ENCODE assay signal across 12 cellular contexts in genomic region chr11:117229931-117230285, GRCh38. TPM values are rescaled to one million over a fixed set of nuclear protein-coding genes. Genes with fewer than 3 reads are reported as not detected.
A peak's percentile ranks its signal among the peaks of the same experiment; 100 is the strongest.
DNase-seq lines count a peak whose midpoint lies in the region; ATAC-seq, FAIRE-seq and TF ChIP-seq lines count a peak whose summit lies in the region.
"Had no signal": no experiment of that assay in that cellular context is flagged by ENCODE, and none has a peak within 500 bp of the region (broad histone marks: within the 10 kb centered on the region; RNA-seq: fewer than 3 reads in every experiment).

No MANE protein-coding gene starts in this region.

- H2AFZ ChIP-seq in DND-41 (ENCODE audit: low read depth, low read length) (no peak overlapping the region), Karpas-422 (ENCODE audit: low read length) (no peak overlapping the region), astrocyte (ENCODE audit: low read depth, low read length) (no peak overlapping the region)
- H2AFZ ChIP-seq: parathyroid adenoma had no signal

- H3K36me3 Mint-ChIP-seq in astrocyte (ENCODE audit: low read depth, unreplicated experiment) (peaks cover 9% of the 10 kb centered on the region), nephron (ENCODE audit: low read depth) (peaks cover 18% of the 10 kb centered on the region)

- H3K9me2 ChIP-seq in Karpas-422 (replicated peaks; ENCODE audit: insufficient read depth, low read length): no peaks in the 10 kb centered on the region

- H3K9me3 Mint-ChIP-seq in astrocyte (ENCODE audit: unreplicated experiment) (no peaks in the 10 kb centered on the region), nephron (no peaks in the 10 kb centered on the region)

- no peak for TF ChIP-seq CTCF in DND-41 (IDR thresholded peaks at IDR 0.05; ENCODE audit: borderline replicate concordance, extremely low read depth, low read length, poor library complexity, severe bottlenecking)
- TF ChIP-seq CTCF in astrocyte (IDR thresholded peaks at IDR 0.05; ENCODE audit: insufficient read depth, low read depth, low read length): no peak
- TF ChIP-seq CTCF in nephron (IDR thresholded peaks at IDR 0.05; ENCODE audit: unreplicated experiment in 3 of 3): no peak
- no peak for TF ChIP-seq CTCF in foreskin fibroblast (IDR thresholded peaks at IDR 0.05; ENCODE audit: low read depth, low read length)

- ATAC-seq in DND-41 (ENCODE audit: insufficient read depth, low read depth) (no peak), HG02938 (IDR thresholded peaks at IDR 0.05; ENCODE audit: unreplicated experiment) (no peak)

- peaks cover 48% of the 10 kb centered on the region for H3K36me3 ChIP-seq in DND-41 (ENCODE audit: insufficient read depth, low read length)
- no peaks in the 10 kb centered on the region for H3K36me3 ChIP-seq in Karpas-422 (ENCODE audit: insufficient read depth, low read length)
- H3K36me3 ChIP-seq in astrocyte (ENCODE audit: insufficient read depth, low read length): peaks cover 26% of the 10 kb centered on the region

- H3K79me2 ChIP-seq in DND-41 (ENCODE audit: insufficient read depth, low read length): peaks cover 53% of the 10 kb centered on the region
- H3K79me2 ChIP-seq in Karpas-422 (ENCODE audit: low read length): peaks cover 41% of the 10 kb centered on the region
- H3K79me2 ChIP-seq in astrocyte (ENCODE audit: insufficient read depth, low read length): peaks cover 57% of the 10 kb centered on the region

- peak overlapping the region in 1 of 2 experiments; percentile 91; a peak in 2 of 4 replicates for H3K4me3 ChIP-seq in DND-41 (ENCODE audit: low read depth in 1 of 2, low read length in 2 of 2)
- peak overlapping the region; percentile 88 for H3K4me3 ChIP-seq in Karpas-422 (ENCODE audit: low read length)
- no peak overlapping the region for H3K4me3 ChIP-seq in astrocyte (ENCODE audit: insufficient read depth, low read depth, low read length)
- H3K4me3 ChIP-seq in foreskin fibroblast (ENCODE audit: low read depth in 1 of 2, low read length in 2 of 2): no peak overlapping the region

- H3K9ac ChIP-seq in DND-41 (ENCODE audit: low read depth, low read length) (peak overlapping the region; percentile 71), Karpas-422 (ENCODE audit: low read length) (peak overlapping the region; percentile 90), astrocyte (ENCODE audit: low read length) (peak overlapping the region; percentile 90)
- H3K9ac ChIP-seq: parathyroid adenoma had no signal

- FAIRE-seq in astrocyte (lab: Jason Lieb, UNC): no peak
- FAIRE-seq: kidney had no signal

- H3K27ac Mint-ChIP-seq in astrocyte (ENCODE audit: unreplicated experiment) (peak overlapping the region; percentile 28), nephron (peak overlapping the region in 1 of 3 experiments; percentile 70)

- H3K27ac ChIP-seq in DND-41 (ENCODE audit: low read length) (peak overlapping the region; percentile 84), Karpas-422 (ENCODE audit: low read length) (peak overlapping the region; percentile 85), astrocyte (ENCODE audit: low read depth, low read length) (no peak overlapping the region)
- H3K27ac ChIP-seq: parathyroid adenoma had no signal

- H3K4me1 Mint-ChIP-seq in astrocyte (ENCODE audit: low read depth, unreplicated experiment): peaks cover 24% of the 10 kb centered on the region
- H3K4me1 Mint-ChIP-seq in nephron: peaks cover 45% of the 10 kb centered on the region

- H3K4me1 ChIP-seq in DND-41 (ENCODE audit: insufficient read depth, low read length) (peaks cover 44% of the 10 kb centered on the region), Karpas-422 (ENCODE audit: low read length) (peaks cover 33% of the 10 kb centered on the region), astrocyte (ENCODE audit: insufficient read depth, low read length) (peaks cover 24% of the 10 kb centered on the region)
- H3K4me1 ChIP-seq: parathyroid adenoma had no signal

- H4K20me1 ChIP-seq in DND-41 (ENCODE audit: insufficient read depth, low read length) (peaks cover 19% of the 10 kb centered on the region), Karpas-422 (ENCODE audit: insufficient read depth, low read depth, low read length) (no peaks in the 10 kb centered on the region), astrocyte (ENCODE audit: insufficient read depth, low read length) (peaks cover 36% of the 10 kb centered on the region)

- no peaks in the 10 kb centered on the region for H3K9me3 ChIP-seq in DND-41 (ENCODE audit: insufficient read depth, low read length, severe bottlenecking)
- H3K9me3 ChIP-seq in Karpas-422 (ENCODE audit: low read length): no peaks in the 10 kb centered on the region
- H3K9me3 ChIP-seq in astrocyte (ENCODE audit: insufficient read depth, low read depth, low read length): no peaks in the 10 kb centered on the region

- H3K27me3 Mint-ChIP-seq in astrocyte (ENCODE audit: low read depth, unreplicated experiment) (no peaks in the 10 kb centered on the region), nephron (ENCODE audit: low read depth) (no peaks in the 10 kb centered on the region)

- peak overlapping the region; percentile 98 for H3K4me3 Mint-ChIP-seq in astrocyte (ENCODE audit: unreplicated experiment)
- H3K4me3 Mint-ChIP-seq in nephron: peak overlapping the region; percentile 93 to 99 (median 97)

- H3K4me2 ChIP-seq in DND-41 (ENCODE audit: insufficient read depth, low read length) (peak overlapping the region; percentile 83), Karpas-422 (ENCODE audit: low read depth, low read length, poor library complexity, severe bottlenecking) (peak overlapping the region; percentile 89), astrocyte (ENCODE audit: low read length) (peak overlapping the region; percentile 93)

- H3K27me3 ChIP-seq in DND-41 (ENCODE audit: insufficient read depth, low read length, poor library complexity): no peaks in the 10 kb centered on the region
- no peaks in the 10 kb centered on the region for H3K27me3 ChIP-seq in Karpas-422 (ENCODE audit: low read length)
- H3K27me3 ChIP-seq in astrocyte (ENCODE audit: insufficient read depth, low read length): no peaks in the 10 kb centered on the region

- DNase-seq in DND-41 (no peak), Karpas-422 (no peak), astrocyte (ENCODE audit: low read depth) (no peak), GDM1 (lab: John Stamatoyannopoulos, UW) (no peak), amygdala (lab: John Stamatoyannopoulos, UW) (no peak), foreskin fibroblast (no peak)
- DNase-seq: NCI-H446, Right ventricle myocardium superior had no signal

RNA-seq across cellular contexts. Expression of gene PCSK7, which starts 2.0 kb away (rescaled TPM):
- 14.3 and 33.7 TPM in 2 replicates for total RNA-seq in Karpas-422 (2014; rRNA removed; shearing (Covaris generic); ENCODE audit: low replicate concordance)
- 43.6 and 53.3 TPM in 2 replicates for total RNA-seq in astrocyte

RNA-seq across cellular contexts. Expression of gene RNF214, which starts 2.6 kb away (rescaled TPM):
- 7.0 and 10.1 TPM in 2 replicates for total RNA-seq in Karpas-422 (2014; rRNA removed; shearing (Covaris generic); ENCODE audit: low replicate concordance)
- 20.7 and 23.6 TPM in 2 replicates for total RNA-seq in astrocyte

RNA-seq across cellular contexts. Expression of gene TAGLN, which starts 30.7 kb away (rescaled TPM):
- 3.3 TPM in 2 replicates for total RNA-seq in Karpas-422 (2014; rRNA removed; shearing (Covaris generic); ENCODE audit: low replicate concordance)
- 3,676 and 4,004 TPM in 2 replicates for total RNA-seq in astrocyte

RNA-seq across cellular contexts. Expression of gene SIDT2, which starts 51.4 kb away (rescaled TPM):
- total RNA-seq in Karpas-422 (2014; rRNA removed; shearing (Covaris generic); ENCODE audit: low replicate concordance): 18.6 and 30.6 TPM in 2 replicates
- 54.8 and 55.8 TPM in 2 replicates for total RNA-seq in astrocyte

Comparison
In these comparisons a context has a peak if more than half of its experiments do, and no peak if none do; other contexts are left out.
1. RNA of gene TAGLN, which starts 30.7 kb away (total RNA-seq): 3,676 to 4,004 TPM in astrocyte; 3.3 TPM in Karpas-422; every median in the first group is over 100 times any median in the second.
2. Peak in every context shown above with its lines, with median percentiles within 50 percentile points of each other: H3K4me2 ChIP-seq and H3K9ac ChIP-seq.